In the genomic region with DNA sequence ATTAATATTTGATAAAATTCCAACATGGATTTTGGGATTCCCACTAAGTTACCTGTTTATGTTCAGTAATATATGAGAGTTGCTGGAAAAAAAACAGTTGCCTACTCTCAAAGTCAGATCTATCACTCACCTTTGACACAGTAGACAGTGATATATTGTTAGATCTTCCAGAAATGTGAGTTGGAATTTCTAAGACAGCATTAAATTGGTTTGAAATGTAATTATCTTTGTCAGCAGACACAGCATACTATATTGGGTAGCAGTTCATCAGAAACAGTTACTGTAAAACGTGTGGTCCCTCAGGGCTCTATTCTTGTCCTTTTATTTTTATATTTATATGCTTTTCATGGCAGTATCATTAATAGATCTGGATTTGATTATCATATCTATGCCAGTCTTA, we compare ENCODE assay signal across 27 cellular contexts.
"Had no signal": no experiment of that assay in that cellular context is flagged by ENCODE, and none has a peak within 500 bp of the region (broad histone marks: within the 10 kb centered on the region; RNA-seq: fewer than 3 reads in every experiment).

No MANE protein-coding gene starts in this region.

- H3K27me3 ChIP-seq: stomach, suprapubic skin, testis, thyroid gland, tibial artery, tibial nerve, transverse colon, upper lobe of left lung, upper lobe of right lung, uterus, vagina had no signal

- ATAC-seq: stimulated activated effector memory CD8-positive, alpha-beta T cell treated with anti-CD3 and anti-CD28 coated beads, Interleukin-12 subunit alpha, Interleukin-12 subunit beta, amount 100 ng/mL, for 72 hours; stimulated activated memory B cell treated with anti-CD40 and anti-IgM and Interleukin-4, amounts not matched to agents 10 μg/mL and 1 μg/mL and 100 μg/mL, for 72 hours; stimulated activated naive CD8-positive, alpha-beta T cell treated with anti-CD3 and anti-CD28 coated beads, Interleukin-15, amount 100 ng/mL, for 72 hours; stimulated activated naive CD8-positive, alpha-beta T cell treated with anti-CD3 and anti-CD28 coated beads, Interleukin-15, Interleukin-2, amounts not matched to agents 100 U/mL and 50 U/mL, for 24 hours; upper lobe of right lung had no signal

- H3K4me1 Mint-ChIP-seq: stimulated activated effector memory CD8-positive, alpha-beta T cell treated with anti-CD3 and anti-CD28 coated beads, Interleukin-12 subunit alpha, Interleukin-12 subunit beta, amount 100 ng/mL, for 72 hours; stimulated activated memory B cell treated with anti-CD40 and anti-IgM and Interleukin-4, amounts not matched to agents 10 μg/mL and 1 μg/mL and 100 μg/mL, for 72 hours; stimulated activated naive CD8-positive, alpha-beta T cell treated with anti-CD3 and anti-CD28 coated beads, Interleukin-15, amount 100 ng/mL, for 72 hours had no signal

- H3K27me3 Mint-ChIP-seq: stimulated activated memory B cell treated with anti-CD40 and anti-IgM and Interleukin-4, amounts not matched to agents 10 μg/mL and 1 μg/mL and 100 μg/mL, for 72 hours; stimulated activated naive CD8-positive, alpha-beta T cell treated with anti-CD3 and anti-CD28 coated beads, Interleukin-15, amount 100 ng/mL, for 72 hours; stimulated activated naive CD8-positive, alpha-beta T cell treated with anti-CD3 and anti-CD28 coated beads, Interleukin-15, Interleukin-2, amounts not matched to agents 100 ng/mL and 50 ng/mL, for 24 hours; type B pancreatic cell had no signal

- DNase-seq: stimulated activated CD4-positive, alpha-beta T cell treated with anti-CD3 and anti-CD28 coated beads, Interleukin-2, amount 100 ng/mL, for 48 hours; stimulated activated CD4-positive, alpha-beta T cell treated with anti-CD3 and anti-CD28 coated beads, Interleukin-4, amount 100 ng/mL, for 1 hour; stimulated activated CD4-positive, alpha-beta T cell treated with anti-CD3 and anti-CD28 coated beads, Interleukin-4, amount 100 ng/mL, for 24 hours; stimulated activated CD4-positive, alpha-beta T cell treated with anti-CD3 and anti-CD28 coated beads, Interleukin-4, amount 100 ng/mL, for 4 hours; stimulated activated CD8-positive, alpha-beta memory T cell treated with anti-CD3 and anti-CD28 coated beads, Interleukin-4, amount 100 ng/mL, for 48 hours; stimulated activated naive CD4-positive, alpha-beta T cell; stimulated activated naive CD4-positive, alpha-beta T cell treated with Interleukin-2 at 50 U/mL for 16 hours; stimulated activated naive CD8-positive, alpha-beta T cell treated with anti-CD3 and anti-CD28 coated beads, Interleukin-15, amount 100 ng/mL, for 72 hours; stimulated activated naive CD8-positive, alpha-beta T cell treated with anti-CD3 and anti-CD28 coated beads, Interleukin-15, Interleukin-2, amounts not matched to agents 100 U/mL and 50 U/mL, for 24 hours; stomach; substantia nigra; testis; thyroid gland; tibial artery; transverse colon; trophoblast cell; upper lobe of left lung; upper lobe of right lung; uterus had no signal

- H3K27ac ChIP-seq: stomach, suprapubic skin, testis, thoracic aorta, thyroid gland, tibial artery, tibial nerve, transverse colon, upper lobe of left lung, upper lobe of right lung, uterus, vagina had no signal

- H3K27ac Mint-ChIP-seq: stimulated activated effector memory CD8-positive, alpha-beta T cell treated with anti-CD3 and anti-CD28 coated beads, Interleukin-12 subunit alpha, Interleukin-12 subunit beta, amount 100 ng/mL, for 72 hours; stimulated activated memory B cell treated with anti-CD40 and anti-IgM and Interleukin-4, amounts not matched to agents 10 μg/mL and 1 μg/mL and 100 μg/mL, for 72 hours; stimulated activated naive CD8-positive, alpha-beta T cell treated with anti-CD3 and anti-CD28 coated beads, Interleukin-15, amount 100 ng/mL, for 72 hours; stimulated activated naive CD8-positive, alpha-beta T cell treated with anti-CD3 and anti-CD28 coated beads, Interleukin-15, Interleukin-2, amounts not matched to agents 100 ng/mL and 50 ng/mL, for 24 hours; type B pancreatic cell had no signal

- H3K36me3 ChIP-seq: stomach, suprapubic skin, thoracic aorta, thyroid gland, tibial artery, tibial nerve, transverse colon, upper lobe of left lung, upper lobe of right lung, uterus, vagina had no signal

- H3K9me3 Mint-ChIP-seq: stimulated activated memory B cell treated with anti-CD40 and anti-IgM and Interleukin-4, amounts not matched to agents 10 μg/mL and 1 μg/mL and 100 μg/mL, for 72 hours; type B pancreatic cell had no signal

- H3K36me3 Mint-ChIP-seq: stimulated activated effector memory CD8-positive, alpha-beta T cell treated with anti-CD3 and anti-CD28 coated beads, Interleukin-12 subunit alpha, Interleukin-12 subunit beta, amount 100 ng/mL, for 72 hours; stimulated activated memory B cell treated with anti-CD40 and anti-IgM and Interleukin-4, amounts not matched to agents 10 μg/mL and 1 μg/mL and 100 μg/mL, for 72 hours; type B pancreatic cell had no signal

- H3K4me3 ChIP-seq: stomach, suprapubic skin, testis, thoracic aorta, thyroid gland, tibial artery, tibial nerve, transverse colon, upper lobe of left lung, upper lobe of right lung, uterus, vagina had no signal

- H3K4me3 Mint-ChIP-seq: stimulated activated effector memory CD8-positive, alpha-beta T cell treated with anti-CD3 and anti-CD28 coated beads, Interleukin-12 subunit alpha, Interleukin-12 subunit beta, amount 100 ng/mL, for 72 hours; stimulated activated memory B cell treated with anti-CD40 and anti-IgM and Interleukin-4, amounts not matched to agents 10 μg/mL and 1 μg/mL and 100 μg/mL, for 72 hours; stimulated activated naive CD8-positive, alpha-beta T cell treated with anti-CD3 and anti-CD28 coated beads, Interleukin-15, amount 100 ng/mL, for 72 hours; stimulated activated naive CD8-positive, alpha-beta T cell treated with anti-CD3 and anti-CD28 coated beads, Interleukin-15, Interleukin-2, amounts not matched to agents 100 ng/mL and 50 ng/mL, for 24 hours; type B pancreatic cell had no signal

- H3K9me3 ChIP-seq: stomach, suprapubic skin, testis, thoracic aorta, thyroid gland, tibial artery, tibial nerve, transverse colon, upper lobe of left lung, upper lobe of right lung, uterus, vagina had no signal

- H3K4me1 ChIP-seq: stomach, suprapubic skin, testis, thyroid gland, tibial artery, tibial nerve, transverse colon, upper lobe of left lung, upper lobe of right lung, uterus, vagina had no signal
